11 cellular contexts compared by ENCODE assay signal in the genomic region with DNA sequence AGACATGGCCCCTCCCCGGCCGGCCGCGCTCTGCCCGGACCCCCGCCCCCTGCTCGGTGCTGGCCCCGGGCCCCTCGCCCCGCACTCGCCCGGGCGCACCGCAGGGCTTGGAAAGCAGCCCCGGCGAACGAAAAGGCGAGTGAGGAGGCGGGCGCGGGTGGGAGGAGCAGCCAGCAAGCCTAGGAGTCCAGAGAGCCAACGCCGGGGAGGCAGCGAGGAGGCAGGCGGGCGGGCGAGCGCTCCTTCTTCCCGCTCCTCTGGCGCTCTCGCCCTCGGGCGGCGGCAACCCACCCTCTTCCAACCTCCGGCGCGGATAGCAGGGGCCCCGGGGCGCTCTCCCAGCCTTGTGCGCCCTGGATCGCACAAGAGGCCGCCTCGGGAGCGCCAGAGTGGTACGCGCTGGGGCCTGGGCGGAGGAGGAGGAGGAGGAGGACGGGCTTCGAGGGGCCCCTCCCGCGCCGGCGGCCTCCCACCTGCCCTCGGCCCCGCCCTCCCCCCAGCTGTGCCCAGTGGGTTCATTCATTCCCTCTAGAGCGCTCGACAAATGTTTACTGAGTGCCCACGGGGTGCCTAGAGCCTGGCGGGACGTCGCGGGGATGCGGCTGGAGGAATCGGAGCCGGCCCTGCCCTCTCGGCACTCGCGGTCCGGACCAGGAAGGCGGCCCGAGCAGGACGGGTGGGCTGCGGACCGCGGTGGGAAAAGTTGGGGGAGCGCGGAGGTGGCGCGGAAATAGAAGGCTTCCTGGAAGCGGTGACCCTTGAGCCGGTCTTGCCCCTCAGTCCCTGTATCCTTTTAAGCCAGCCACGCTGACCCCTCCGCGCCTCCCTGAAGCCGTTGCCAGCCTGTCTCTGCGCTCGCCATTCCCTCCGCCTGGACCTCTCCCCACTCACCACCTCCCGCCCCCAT. TPM values are rescaled to one million over a fixed set of nuclear protein-coding genes. Genes with fewer than 3 reads are reported as not detected.
A peak's percentile ranks its signal among the peaks of the same experiment; 100 is the strongest.
DNase-seq lines count a peak whose midpoint lies in the region; ATAC-seq lines count a peak whose summit lies in the region.
"Had no signal": no experiment of that assay in that cellular context is flagged by ENCODE, and none has a peak within 500 bp of the region (broad histone marks: within the 10 kb centered on the region; RNA-seq: fewer than 3 reads in every experiment).

Gene BMP7 (minus strand): TSS at position 391 of the 907 bp plus-strand sequence. CDS start 519 bp downstream, outside the sequence.

- peak within 1 kb of the TSS; percentile 22 for H3K27ac ChIP-seq in angular gyrus (ENCODE audit: low read depth, low read length)
- H3K27ac ChIP-seq in temporal lobe (ENCODE audit: low read depth, low read length): peak within 1 kb of the TSS; percentile 44
- H3K27ac ChIP-seq: 22Rv1, thoracic aorta had no signal

- ATAC-seq in GM19452 (IDR thresholded peaks at IDR 0.05; ENCODE audit: unreplicated experiment): no peak

- DNase-seq in NCI-H1417 (lab: John Stamatoyannopoulos, UW): peak; percentile 44 to 68 (median 64)
- DNase-seq in NCI-H1417 treated with DMSO at 0.1 percent for 48 hours (lab: John Stamatoyannopoulos, UW): no peak
- peak; percentile 63 for DNase-seq in iPS-NIHi7 (ENCODE audit: extremely low spot score)
- DNase-seq in HCEC 1CT: no peak
- DNase-seq in NK-92 treated with Interleukin-12 subunit alpha and Interleukin-12 subunit beta, amount 100 ng/mL, for 24 hours (lab: John Stamatoyannopoulos, UW): no peak
- DNase-seq: activated B cell treated with CpG ODN at 0.5 μM for 24 hours had no signal

RNA-seq across cellular contexts. Expression of gene BMP7, which starts in this region (rescaled TPM):
- 9.6 TPM for total RNA-seq in temporal lobe
- total RNA-seq: activated B cell treated with CpG ODN at 0.5 μM for 24 hours had no signal

Comparison
In these comparisons a context has a peak if more than half of its experiments do, and no peak if none do; other contexts are left out.
1. DNase-seq: peak in NCI-H1417 (3 of 3) and iPS-NIHi7 (single experiment); none in NCI-H1417 treated with DMSO at 0.1 percent for 48 hours (single experiment), HCEC 1CT (single experiment) and NK-92 treated with Interleukin-12 subunit alpha and Interleukin-12 subunit beta, amount 100 ng/mL, for 24 hours (single experiment).